7 cellular contexts compared by ENCODE assay signal in genomic region chr19:1070931-1071791, GRCh38. TPM values are rescaled to one million over a fixed set of nuclear protein-coding genes. Genes with fewer than 3 reads are reported as not detected.
DNase-seq lines count a peak whose midpoint lies in the region; ATAC-seq, FAIRE-seq and TF ChIP-seq lines count a peak whose summit lies in the region.
"Had no signal": no experiment of that assay in that cellular context is flagged by ENCODE, and none has a peak within 500 bp of the region (broad histone marks: within the 10 kb centered on the region; RNA-seq: fewer than 3 reads in every experiment).

No MANE protein-coding gene starts in this region.

- TF ChIP-seq CTCF in activated B cell treated with CpG ODN at 0.5 μM for 24 hours (IDR thresholded peaks at IDR 0.05) (no peak), keratinocyte (optimal IDR thresholded peaks at IDR 0.05 in 1 of 3, IDR thresholded peaks at IDR 0.05 in 1 of 3, conservative IDR thresholded peaks at IDR 0.05 in 1 of 3; ENCODE audit: extremely low read depth in 1 of 3, insufficient read depth in 2 of 3, low read length in 3 of 3) (no peak)

- H3K27me3 Mint-ChIP-seq in activated B cell treated with CpG ODN at 0.5 μM for 24 hours: no peaks in the 10 kb centered on the region

- DNase-seq in COLO668 (lab: John Stamatoyannopoulos, UW; ENCODE audit: unreplicated experiment): peak; percentile 49
- DNase-seq in activated B cell treated with CpG ODN at 0.5 μM for 24 hours: no peak
- DNase-seq in keratinocyte (ENCODE audit: low read depth, low spot score): no peak
- no peak for DNase-seq in activated CD4-positive, CD25-positive, alpha-beta regulatory T cell (lab: John Stamatoyannopoulos, UW)
- DNase-seq: SW 1271 had no signal

- intact Hi-C loops in activated B cell treated with CpG ODN at 0.5 μM for 24 hours (cut with micrococcal nuclease): no loop called here

- H3K4me2 ChIP-seq in keratinocyte (ENCODE audit: control insufficient read depth, extremely low read depth, insufficient read depth, low read depth, low read length): peak overlapping the region; percentile 54

- dilution Hi-C loops in keratinocyte (cut with MboI; ENCODE audit: extremely low pct_ligation_motif_present, low sequenced_read_pairs): no loop called here

- peaks cover 50% of the 10 kb centered on the region for H3K36me3 Mint-ChIP-seq in activated B cell treated with CpG ODN at 0.5 μM for 24 hours (ENCODE audit: low read depth)

- H4K20me1 ChIP-seq in keratinocyte (ENCODE audit: control insufficient read depth, extremely low read depth, insufficient read depth, low read length): no peaks in the 10 kb centered on the region

- peaks cover 20% of the 10 kb centered on the region for H3K27me3 ChIP-seq in keratinocyte (ENCODE audit: control insufficient read depth, extremely low read depth, insufficient read depth, low read length)

- ATAC-seq in activated B cell treated with CpG ODN at 0.5 μM for 24 hours (ENCODE audit: low read depth) (no peak), GM19463 (IDR thresholded peaks at IDR 0.05; ENCODE audit: unreplicated experiment) (no peak), HG02571 (IDR thresholded peaks at IDR 0.05; ENCODE audit: unreplicated experiment) (no peak)

- peaks cover 58% of the 10 kb centered on the region for H3K4me1 Mint-ChIP-seq in activated B cell treated with CpG ODN at 0.5 μM for 24 hours

- H3K9me3 ChIP-seq in keratinocyte (ENCODE audit: control insufficient read depth, low read depth, low read length): no peaks in the 10 kb centered on the region

- no peak overlapping the region for H3K4me3 Mint-ChIP-seq in activated B cell treated with CpG ODN at 0.5 μM for 24 hours

- POLR2A ChIA-PET in activated B cell treated with CpG ODN at 0.5 μM for 24 hours (lab: Charles Lee): interaction anchor here (0.7 to 13.1 kb wide), 5 partner anchors 15 to 173 kb away, joined by 3 to 184 read pairs (median 8); partner anchors contain the start of genes ABCA7 and GPX4

- no peaks in the 10 kb centered on the region for H3K9me1 ChIP-seq in keratinocyte (ENCODE audit: control insufficient read depth, extremely low read depth, insufficient read depth, low read length)

- no peak for FAIRE-seq in keratinocyte (lab: Jason Lieb, UNC)

- H3K27ac Mint-ChIP-seq in activated B cell treated with CpG ODN at 0.5 μM for 24 hours: peak overlapping the region; percentile 54

- peaks cover 18% of the 10 kb centered on the region for H3K4me1 ChIP-seq in keratinocyte (ENCODE audit: control insufficient read depth, extremely low read depth, insufficient read depth, low read length)

- no peaks in the 10 kb centered on the region for H3K9me3 Mint-ChIP-seq in activated B cell treated with CpG ODN at 0.5 μM for 24 hours

- no peak overlapping the region for H3K27ac ChIP-seq in keratinocyte (ENCODE audit: control insufficient read depth, insufficient read depth, low read length)

- H3K4me3 ChIP-seq in keratinocyte (ENCODE audit: control insufficient read depth in 2 of 3, extremely low read depth in 1 of 3, insufficient read depth in 2 of 3, low read depth in 1 of 3, low read length in 3 of 3): no peak overlapping the region

- CTCF ChIA-PET in activated B cell treated with CpG ODN at 0.5 μM for 24 hours (lab: Charles Lee): no interaction called here

- no peaks in the 10 kb centered on the region for H3K36me3 ChIP-seq in keratinocyte (ENCODE audit: control insufficient read depth in 2 of 2, extremely low read depth in 1 of 2, insufficient read depth in 2 of 2, low read length in 2 of 2)

- H3K9ac ChIP-seq in keratinocyte (ENCODE audit: control insufficient read depth, extremely low read depth, insufficient read depth, low read length): no peak overlapping the region

- H2AFZ ChIP-seq in keratinocyte (ENCODE audit: control insufficient read depth, low read length): no peak overlapping the region

- no peaks in the 10 kb centered on the region for H3K79me2 ChIP-seq in keratinocyte (ENCODE audit: control insufficient read depth, insufficient read depth, low read length)

RNA-seq across cellular contexts. Expression of gene ARHGAP45, which starts 4.2 kb away (rescaled TPM):
- total RNA-seq in activated B cell treated with CpG ODN at 0.5 μM for 24 hours: 266 and 312 TPM in 2 replicates
- polyA plus RNA-seq in keratinocyte: 0.56 to 1.3 TPM (median 1.1 TPM) in 3 replicates
- polyA plus RNA-seq in keratinocyte (2011; ENCODE audit: low read depth): 0.85 TPM
- 0.33 and 1.3 TPM in 2 replicates for polyA plus RNA-seq in keratinocyte (2011; cell fraction: cytosol; rRNA removed)
- polyA plus RNA-seq in keratinocyte (2011; cell fraction: nucleus; rRNA removed): 1.5 and 2.9 TPM in 2 replicates
- 3.3 and 7.0 TPM in 2 replicates for polyA plus RNA-seq in keratinocyte (2012; ENCODE audit: low replicate concordance)
- 0.51 to 3.4 TPM (median 1.3 TPM) in 3 replicates for polyA minus RNA-seq in keratinocyte
- 6.5 TPM for polyA minus RNA-seq in keratinocyte (2011; cell fraction: cytosol; rRNA and poly(A)+ RNA removed)
- 1.4 and 3.4 TPM in 2 replicates for polyA minus RNA-seq in keratinocyte (2011; cell fraction: nucleus; rRNA and poly(A)+ RNA removed)

RNA-seq across cellular contexts. Expression of gene POLR2E, which starts 24.0 kb away (rescaled TPM):
- total RNA-seq in activated B cell treated with CpG ODN at 0.5 μM for 24 hours: 173 and 184 TPM in 2 replicates
- polyA plus RNA-seq in keratinocyte: 178 to 229 TPM (median 200 TPM) in 3 replicates
- 36.7 TPM for polyA plus RNA-seq in keratinocyte (2011; ENCODE audit: low read depth)
- 91.1 and 188 TPM in 2 replicates for polyA plus RNA-seq in keratinocyte (2011; cell fraction: cytosol; rRNA removed)
- polyA plus RNA-seq in keratinocyte (2011; cell fraction: nucleus; rRNA removed): 67.8 and 76.3 TPM in 2 replicates
- 121 and 290 TPM in 2 replicates for polyA plus RNA-seq in keratinocyte (2012; ENCODE audit: low replicate concordance)
- 137 to 213 TPM (median 150 TPM) in 3 replicates for polyA minus RNA-seq in keratinocyte
- 236 TPM for polyA minus RNA-seq in keratinocyte (2011; cell fraction: cytosol; rRNA and poly(A)+ RNA removed)
- 34.9 and 42.6 TPM in 2 replicates for polyA minus RNA-seq in keratinocyte (2011; cell fraction: nucleus; rRNA and poly(A)+ RNA removed)

RNA-seq across cellular contexts. Expression of gene ABCA7, which starts 31.3 kb away (rescaled TPM):
- 164 and 188 TPM in 2 replicates for total RNA-seq in activated B cell treated with CpG ODN at 0.5 μM for 24 hours
- polyA plus RNA-seq in keratinocyte: 7.4 to 11.0 TPM (median 7.9 TPM) in 3 replicates
- 19.5 TPM for polyA plus RNA-seq in keratinocyte (2011; ENCODE audit: low read depth)
- 2.5 and 4.0 TPM in 2 replicates for polyA plus RNA-seq in keratinocyte (2011; cell fraction: cytosol; rRNA removed)
- polyA plus RNA-seq in keratinocyte (2011; cell fraction: nucleus; rRNA removed): 52.2 and 76.0 TPM in 2 replicates
- 24.8 and 30.3 TPM in 2 replicates for polyA plus RNA-seq in keratinocyte (2012; ENCODE audit: low replicate concordance)
- polyA minus RNA-seq in keratinocyte: 15.3 to 35.6 TPM (median 15.8 TPM) in 3 replicates
- polyA minus RNA-seq in keratinocyte (2011; cell fraction: cytosol; rRNA and poly(A)+ RNA removed): 27.8 TPM
- polyA minus RNA-seq in keratinocyte (2011; cell fraction: nucleus; rRNA and poly(A)+ RNA removed): 58.4 and 58.8 TPM in 2 replicates

RNA-seq across cellular contexts. Expression of gene GPX4, which starts 32.6 kb away (rescaled TPM):
- total RNA-seq in activated B cell treated with CpG ODN at 0.5 μM for 24 hours: 213 and 218 TPM in 2 replicates
- polyA plus RNA-seq in keratinocyte: 193 to 279 TPM (median 243 TPM) in 3 replicates
- polyA plus RNA-seq in keratinocyte (2011; ENCODE audit: low read depth): 60.6 TPM
- polyA plus RNA-seq in keratinocyte (2011; cell fraction: cytosol; rRNA removed): 222 and 463 TPM in 2 replicates
- 106 and 126 TPM in 2 replicates for polyA plus RNA-seq in keratinocyte (2011; cell fraction: nucleus; rRNA removed)
- 311 and 442 TPM in 2 replicates for polyA plus RNA-seq in keratinocyte (2012; ENCODE audit: low replicate concordance)
- 86.1 to 197 TPM (median 110 TPM) in 3 replicates for polyA minus RNA-seq in keratinocyte
- polyA minus RNA-seq in keratinocyte (2011; cell fraction: cytosol; rRNA and poly(A)+ RNA removed): 240 TPM
- polyA minus RNA-seq in keratinocyte (2011; cell fraction: nucleus; rRNA and poly(A)+ RNA removed): 33.0 and 50.3 TPM in 2 replicates

RNA-seq across cellular contexts. Expression of gene CNN2, which starts 44.8 kb away (rescaled TPM):
- total RNA-seq in activated B cell treated with CpG ODN at 0.5 μM for 24 hours: 352 and 371 TPM in 2 replicates
- 105 to 495 TPM (median 136 TPM) in 3 replicates for polyA plus RNA-seq in keratinocyte
- 186 TPM for polyA plus RNA-seq in keratinocyte (2011; ENCODE audit: low read depth)
- polyA plus RNA-seq in keratinocyte (2011; cell fraction: cytosol; rRNA removed): 254 and 453 TPM in 2 replicates
- 183 and 199 TPM in 2 replicates for polyA plus RNA-seq in keratinocyte (2011; cell fraction: nucleus; rRNA removed)
- polyA plus RNA-seq in keratinocyte (2012; ENCODE audit: low replicate concordance): 103 and 434 TPM in 2 replicates
- polyA minus RNA-seq in keratinocyte: 315 to 953 TPM (median 352 TPM) in 3 replicates
- 700 TPM for polyA minus RNA-seq in keratinocyte (2011; cell fraction: cytosol; rRNA and poly(A)+ RNA removed)
- polyA minus RNA-seq in keratinocyte (2011; cell fraction: nucleus; rRNA and poly(A)+ RNA removed): 110 and 152 TPM in 2 replicates
